ENCODE assay signal across 24 cellular contexts in the genomic region with DNA sequence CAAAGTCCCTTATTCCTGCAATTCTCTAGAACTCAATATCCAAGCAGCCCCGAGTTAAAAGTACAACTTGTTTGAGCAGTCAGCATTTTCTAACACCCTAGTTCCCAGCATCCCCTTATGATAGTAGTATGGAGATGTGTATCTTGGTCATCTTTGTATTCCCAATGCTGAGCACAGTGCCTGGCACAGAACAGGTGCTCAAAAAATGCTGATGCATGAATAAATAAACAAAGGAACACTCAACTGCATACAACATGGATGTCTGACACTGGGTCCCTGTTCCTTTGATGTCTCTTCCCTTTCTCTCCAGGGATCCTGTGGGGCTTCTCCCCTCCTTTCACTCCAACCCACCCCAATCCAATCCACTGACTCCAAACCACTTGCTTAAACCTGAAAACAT.
"Had no signal": no experiment of that assay in that cellular context is flagged by ENCODE, and none has a peak within 500 bp of the region (broad histone marks: within the 10 kb centered on the region; RNA-seq: fewer than 3 reads in every experiment).

No MANE protein-coding gene starts in this region.

- H3K4me2 ChIP-seq: KMS-11, PC-9 had no signal

- ATAC-seq: Right ventricle myocardium inferior had no signal

- H3K9me3 ChIP-seq: Peyer's patch, SJSA1 had no signal

- H3K36me3 ChIP-seq: Peyer's patch, SJSA1 had no signal

- H3K27ac ChIP-seq: HL-60, KMS-11, PC-9, Peyer's patch, SJSA1, SK-N-MC had no signal

- H3K9ac ChIP-seq: KMS-11 had no signal

- H3K4me3 ChIP-seq: PC-9, Peyer's patch, SJSA1, SK-N-MC had no signal

- H3K27me3 ChIP-seq: Peyer's patch had no signal

- H2AFZ ChIP-seq: PC-9 had no signal

- DNase-seq: MV-4-11, NCI-H1048, NCI-H1105, NCI-H1417, NCI-H1436 treated with DMSO at 0.1 percent for 48 hours, NCI-H1694, NCI-H187 treated with DMSO at 0.1 percent for 48 hours, NCI-H2029 treated with DMSO at 0.1 percent for 48 hours, NCI-H2107, NCI-H226, NCI-H446, NCI-H510A, NCI-H524 treated with DMSO at 0.1 percent for 48 hours, NCI-H69, NCI-H774, OCI-M1, PC-9, Peyer's patch, SIG-M5 had no signal

- H3K4me1 ChIP-seq: Peyer's patch, SJSA1 had no signal
